ENCODE assay signal across 25 cellular contexts in the genomic region with DNA sequence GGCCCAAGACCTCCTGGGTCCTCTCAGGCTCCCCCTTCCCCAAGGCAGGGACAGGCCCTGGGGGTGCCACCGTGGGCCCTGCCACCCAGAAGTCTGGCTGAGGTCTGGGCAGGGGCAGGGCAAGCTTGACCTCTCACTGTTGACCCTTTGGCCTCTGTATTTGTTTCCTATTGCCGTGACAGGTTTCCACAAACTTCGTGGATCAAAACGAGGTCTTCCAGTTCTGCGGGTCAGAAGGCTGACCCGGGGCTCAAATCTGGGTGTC. TPM values are rescaled to one million over a fixed set of nuclear protein-coding genes. Genes with fewer than 3 reads are reported as not detected.
A peak's percentile ranks its signal among the peaks of the same experiment; 100 is the strongest.
DNase-seq lines count a peak whose midpoint lies in the region; ATAC-seq and TF ChIP-seq lines count a peak whose summit lies in the region.
"Had no signal": no experiment of that assay in that cellular context is flagged by ENCODE, and none has a peak within 500 bp of the region (broad histone marks: within the 10 kb centered on the region; RNA-seq: fewer than 3 reads in every experiment).

No MANE protein-coding gene starts in this region.

- H3K27ac ChIP-seq in RWPE2 (ENCODE audit: poor library complexity, severe bottlenecking) (peak overlapping the region; percentile 81), esophagus squamous epithelium (peak overlapping the region; percentile 47 to 91 (median 88)), skeletal muscle tissue (ENCODE audit: low read depth, low read length) (peak overlapping the region; percentile 57)
- H3K27ac ChIP-seq: HL-60 had no signal

- H3K36me3 Mint-ChIP-seq in HFFc6 (ENCODE audit: low read depth), result peaks cover 20% of the 10 kb centered on the region
- H3K36me3 Mint-ChIP-seq in immature natural killer cell, result no peaks in the 10 kb centered on the region
- H3K36me3 Mint-ChIP-seq: CD4-positive, CD25-positive, alpha-beta regulatory T cell had no signal

- 46 to 78% methylated on average over 5 to 6 of the region's 6 CpGs for WGBS in esophagus squamous epithelium, 2 donors

- peaks cover 6% of the 10 kb centered on the region for H3K36me3 ChIP-seq in RWPE2 (ENCODE audit: low read depth)
- peaks cover 10 to 53% (median 16%) of the 10 kb centered on the region in 3 donors for H3K36me3 ChIP-seq in esophagus squamous epithelium
- H3K36me3 ChIP-seq in skeletal muscle tissue (ENCODE audit: control insufficient read depth in 3 of 3, insufficient read depth in 3 of 3, low read length in 3 of 3), result peaks cover 33 to 37% (median 36%) of the 10 kb centered on the region in 3 donors

- H3K9me3 ChIP-seq in RWPE2 (ENCODE audit: severe bottlenecking) (no peaks in the 10 kb centered on the region), esophagus squamous epithelium (no peaks in the 10 kb centered on the region), skeletal muscle tissue (ENCODE audit: control insufficient read depth in 3 of 3, low read length in 3 of 3) (no peaks in the 10 kb centered on the region)

- H3K4me3 Mint-ChIP-seq in HFFc6 (no peak overlapping the region), immature natural killer cell (no peak overlapping the region)
- H3K4me3 Mint-ChIP-seq: CD4-positive, CD25-positive, alpha-beta regulatory T cell had no signal

- H3K4me1 ChIP-seq in RWPE2 (ENCODE audit: insufficient read depth, poor library complexity, severe bottlenecking) (peaks cover 19% of the 10 kb centered on the region), esophagus squamous epithelium (peaks cover 43 to 74% (median 48%) of the 10 kb centered on the region in 3 donors), skeletal muscle tissue (ENCODE audit: control insufficient read depth in 3 of 3, insufficient read depth in 3 of 3, low read length in 3 of 3) (peaks cover 0 to 19% (median 9%) of the 10 kb centered on the region in 3 donors)

- peak overlapping the region in 1 of 3 donors; percentile 45 for H3K9ac ChIP-seq in skeletal muscle tissue (ENCODE audit: low read depth in 1 of 3, low read length in 3 of 3)

- H3K9me3 Mint-ChIP-seq in HFFc6, result no peaks in the 10 kb centered on the region
- H3K9me3 Mint-ChIP-seq in immature natural killer cell, result no peaks in the 10 kb centered on the region

- H3K27me3 ChIP-seq in RWPE2 (ENCODE audit: insufficient read depth, poor library complexity, severe bottlenecking), result no peaks in the 10 kb centered on the region
- H3K27me3 ChIP-seq in esophagus squamous epithelium, result peaks cover 0 to 11% (median 0%) of the 10 kb centered on the region in 4 donors
- no peaks in the 10 kb centered on the region for H3K27me3 ChIP-seq in skeletal muscle tissue (ENCODE audit: control insufficient read depth in 3 of 3, insufficient read depth in 3 of 3, low read length in 3 of 3)

- peaks cover 23% of the 10 kb centered on the region for H3K4me1 Mint-ChIP-seq in HFFc6 (ENCODE audit: low read depth)
- peaks cover 0 to 6% of the 10 kb centered on the region in 2 donors for H3K4me1 Mint-ChIP-seq in immature natural killer cell

- no peak for DNase-seq in HFFc6
- no peak for DNase-seq in RWPE2 (ENCODE audit: low spot score)
- no peak for DNase-seq in esophagus squamous epithelium (lab: John Stamatoyannopoulos, UW)
- DNase-seq in activated gamma-delta T cell treated with Interleukin-2 at 50 U/mL for 16 hours, result no peak
- no peak for DNase-seq in immature natural killer cell
- no peak for DNase-seq in NCI-H2196 (lab: John Stamatoyannopoulos, UW; ENCODE audit: unreplicated experiment)
- DNase-seq: CD4-positive, CD25-positive, alpha-beta regulatory T cell; COR-L47; KG1; NCI-H1105; NCI-H146; NCI-H2029; NCI-H226; NCI-H774; NK-92 treated with Interleukin-12 subunit alpha and Interleukin-12 subunit beta, amount 100 ng/mL, for 24 hours; SHP77 treated with DMSO at 0.1 percent for 48 hours had no signal

- ATAC-seq in RWPE2 (ENCODE audit: low read depth) (no peak), HG02763 (IDR thresholded peaks at IDR 0.05; ENCODE audit: unreplicated experiment) (no peak)

- TF ChIP-seq CTCF in HFFc6 (IDR thresholded peaks at IDR 0.05) (no peak), RWPE2 (IDR thresholded peaks at IDR 0.05; ENCODE audit: poor library complexity, severe bottlenecking) (no peak), esophagus squamous epithelium (IDR thresholded peaks at IDR 0.05) (no peak)

- H3K4me3 ChIP-seq in RWPE2 (ENCODE audit: severe bottlenecking) (no peak overlapping the region), esophagus squamous epithelium (no peak overlapping the region), skeletal muscle tissue (ENCODE audit: low read length in 3 of 3) (no peak overlapping the region)
- H3K4me3 ChIP-seq: SK-N-MC had no signal

- TF ChIP-seq POLR2A in esophagus squamous epithelium (IDR thresholded peaks at IDR 0.05), result no peak

- peak overlapping the region; percentile 96 for H3K27ac Mint-ChIP-seq in HFFc6
- H3K27ac Mint-ChIP-seq in immature natural killer cell, result no peak overlapping the region
- H3K27ac Mint-ChIP-seq: CD4-positive, CD25-positive, alpha-beta regulatory T cell had no signal

- intact Hi-C loops in esophagus squamous epithelium (cut with DNase I), result no loop called here

- H3K27me3 Mint-ChIP-seq in HFFc6 (ENCODE audit: insufficient read depth) (no peaks in the 10 kb centered on the region; the same call in 1 of the 2 replicates), immature natural killer cell (ENCODE audit: low read depth in 3 of 3) (peaks cover 2 to 5% (median 2%) of the 10 kb centered on the region in 3 donors)

RNA-seq across cellular contexts. Expression of a gene that starts 12.7 kb away (rescaled TPM):
- 10 to 100 TPM; 44.7 to 59.6 (median 46.4) TPM for total RNA-seq in HFFc6 (2021; fragmentation: NEBNext Ultra II Directional; extraction: Animal tissue kit (Norgen Biotek cat#: 25700))
- total RNA-seq in esophagus squamous epithelium (100 to 1,000 TPM in 3 of 4 donors, 10 to 100 TPM in 1; 36.6 to 163 (median 130) TPM), skeletal muscle tissue (21.9 TPM)
- 1 to 10 TPM in 1 of 3 donors, under 1 TPM in 2; 0.20 to 1.4 (median 0.91) TPM for polyA plus RNA-seq in immature natural killer cell
- polyA plus RNA-seq: CD4-positive, CD25-positive, alpha-beta regulatory T cell had no signal

RNA-seq across cellular contexts. Expression of a gene that starts 41.5 kb away (rescaled TPM):
- total RNA-seq in HFFc6 (2021; fragmentation: NEBNext Ultra II Directional; extraction: Animal tissue kit (Norgen Biotek cat#: 25700)), result under 1 TPM in 1 of 6 experiments, not detected in 5; 0.45 TPM
- total RNA-seq in esophagus squamous epithelium (under 1 TPM in 1 of 4 donors, not detected in 3; 1.00 TPM), skeletal muscle tissue (0.52 TPM)
- polyA plus RNA-seq in immature natural killer cell, result not detected
- total RNA-seq: A673; CD4-positive, CD25-positive, alpha-beta regulatory T cell had no signal
- polyA plus RNA-seq: BJ; CD4-positive, CD25-positive, alpha-beta regulatory T cell had no signal

RNA-seq across cellular contexts. Expression of a gene that starts 52.0 kb away (rescaled TPM):
- not detected for total RNA-seq in HFFc6 (2021; fragmentation: NEBNext Ultra II Directional; extraction: Animal tissue kit (Norgen Biotek cat#: 25700))
- 1 to 10 TPM in 1 of 4 donors, not detected in 3; 1.1 TPM for total RNA-seq in esophagus squamous epithelium
- not detected for total RNA-seq in skeletal muscle tissue
- not detected for polyA plus RNA-seq in immature natural killer cell
- total RNA-seq: CD4-positive, CD25-positive, alpha-beta regulatory T cell; G401; H7; HT-29 had no signal
- polyA plus RNA-seq: BJ; CD4-positive, CD25-positive, alpha-beta regulatory T cell had no signal
